Comparison of ENCODE assay signal across 3 cellular contexts in the genomic region with DNA sequence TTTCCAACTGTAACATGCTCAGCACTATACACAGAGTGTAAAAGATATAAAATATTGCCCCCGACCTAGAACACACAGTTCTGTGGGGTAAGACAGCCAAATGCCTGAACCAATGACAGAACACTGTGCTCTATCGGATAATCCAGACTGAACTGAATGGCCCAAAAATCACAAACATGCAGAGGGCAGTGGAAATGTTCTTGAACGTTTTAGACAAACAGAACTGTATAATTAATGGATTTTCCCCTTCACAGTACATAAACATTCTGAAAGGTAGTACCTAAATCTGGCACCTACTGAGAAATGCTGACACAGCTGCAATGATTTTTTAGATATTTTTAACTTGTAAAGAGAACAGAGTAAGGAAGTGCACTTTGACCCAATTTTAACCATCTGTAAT.
TF ChIP-seq lines count a peak whose summit lies in the region.

No MANE protein-coding gene starts in this region.

TF ChIP-seq in HEK293, 187 proteins besides CTCF, POLR2A, EP300 and RAD21 (continued from another document):
- TF ChIP-seq PRDM6 (tag by site-specific recombination; IDR thresholded peaks at IDR 0.05), result peak; percentile 40; the same call in 1 of the 2 replicates
- TF ChIP-seq, protein P1, sequence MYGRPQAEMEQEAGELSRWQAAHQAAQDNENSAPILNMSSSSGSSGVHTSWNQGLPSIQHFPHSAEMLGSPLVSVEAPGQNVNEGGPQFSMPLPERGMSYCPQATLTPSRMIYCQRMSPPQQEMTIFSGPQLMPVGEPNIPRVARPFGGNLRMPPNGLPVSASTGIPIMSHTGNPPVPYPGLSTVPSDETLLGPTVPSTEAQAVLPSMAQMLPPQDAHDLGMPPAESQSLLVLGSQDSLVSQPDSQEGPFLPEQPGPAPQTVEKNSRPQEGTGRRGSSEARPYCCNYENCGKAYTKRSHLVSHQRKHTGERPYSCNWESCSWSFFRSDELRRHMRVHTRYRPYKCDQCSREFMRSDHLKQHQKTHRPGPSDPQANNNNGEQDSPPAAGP (tag by site-specific recombination; IDR thresholded peaks at IDR 0.05), result no peak
- TF ChIP-seq SP7 (tag by site-specific recombination; IDR thresholded peaks at IDR 0.05), result 0 out of 2 replicates have a peak, but pooled peaks have one; percentile 31

TF ChIP-seq in HepG2, 621 proteins besides CTCF, POLR2A, EP300 and RAD21 (continued from another document):
- TF ChIP-seq ZFP36 (IDR thresholded peaks at IDR 0.05; ENCODE audit: borderline replicate concordance, low read depth, low read length, partially characterized antibody) (no peak), PPARG (CRISPR knock-in tag; conservative IDR thresholded peaks at IDR 0.05) (0 out of 2 replicates have a peak, but pooled peaks have one; percentile 41)
TF ChIP-seq in HepG2: peak in this region for 3.

TF ChIP-seq in SK-N-SH treated with all-trans-retinoic acid at 6 μM for 48 hours, 23 proteins besides CTCF, POLR2A, EP300 and RAD21 (continued from another document):
- TF ChIP-seq PATZ1 (CRISPR knock-in tag; IDR thresholded peaks at IDR 0.05; ENCODE audit: borderline replicate concordance) (no peak), TSHZ2 (CRISPR knock-in tag; IDR thresholded peaks at IDR 0.05) (no peak), ZC3H10 (CRISPR knock-in tag; IDR thresholded peaks at IDR 0.05) (no peak), ESRRG (CRISPR knock-in tag; IDR thresholded peaks at IDR 0.05) (no peak), PPARA (CRISPR knock-in tag; IDR thresholded peaks at IDR 0.05; ENCODE audit: borderline replicate concordance) (no peak), OSR1 (CRISPR knock-in tag; IDR thresholded peaks at IDR 0.05) (no peak)
